In genomic region chr6:169386431-169387057, GRCh38 we compare ENCODE assay signal across 13 cellular contexts.
DNase-seq lines count a peak whose midpoint lies in the region; ATAC-seq, FAIRE-seq and TF ChIP-seq lines count a peak whose summit lies in the region.
"Had no signal": no experiment of that assay in that cellular context is flagged by ENCODE, and none has a peak within 500 bp of the region (broad histone marks: within the 10 kb centered on the region; RNA-seq: fewer than 3 reads in every experiment).

No MANE protein-coding gene starts in this region.

- intact Hi-C loops in pancreas (cut with DNase I): no loop called here
- intact Hi-C loops in activated CD8-positive, alpha-beta T cell treated with anti-CD3 and anti-CD28 coated beads for 36 hours (cut with micrococcal nuclease): no loop called here
- intact Hi-C loops in activated CD4-positive, alpha-beta T cell treated with anti-CD3 and anti-CD28 coated beads for 36 hours (cut with DNase I, micrococcal nuclease): no loop called here

- no peak overlapping the region for H3K27ac ChIP-seq in pancreas
- H3K27ac ChIP-seq: transverse colon had no signal

- FAIRE-seq in pancreas (lab: Jason Lieb, UNC): no peak
- FAIRE-seq: H54 had no signal

- H3K4me1 Mint-ChIP-seq in neural crest cell: peaks cover 6% of the 10 kb centered on the region
- H3K4me1 Mint-ChIP-seq in activated CD8-positive, alpha-beta T cell treated with anti-CD3 and anti-CD28 coated beads for 36 hours (ENCODE audit: low read depth): no peaks in the 10 kb centered on the region
- no peaks in the 10 kb centered on the region for H3K4me1 Mint-ChIP-seq in activated CD4-positive, alpha-beta T cell treated with anti-CD3 and anti-CD28 coated beads for 36 hours
- H3K4me1 Mint-ChIP-seq in T-cell: no peaks in the 10 kb centered on the region

- H3K27me3 ChIP-seq in pancreas: no peaks in the 10 kb centered on the region
- H3K27me3 ChIP-seq: transverse colon had no signal

- H3K4me3 Mint-ChIP-seq in neural crest cell (no peak overlapping the region), T-cell (no peak overlapping the region)
- H3K4me3 Mint-ChIP-seq in activated CD8-positive, alpha-beta T cell treated with anti-CD3 and anti-CD28 coated beads for 36 hours: no peak overlapping the region
- H3K4me3 Mint-ChIP-seq in activated CD4-positive, alpha-beta T cell treated with anti-CD3 and anti-CD28 coated beads for 36 hours: no peak overlapping the region

- H3K36me3 Mint-ChIP-seq in neural crest cell (ENCODE audit: low read depth) (peaks cover 14% of the 10 kb centered on the region), T-cell (no peaks in the 10 kb centered on the region)
- no peaks in the 10 kb centered on the region for H3K36me3 Mint-ChIP-seq in activated CD8-positive, alpha-beta T cell treated with anti-CD3 and anti-CD28 coated beads for 36 hours (ENCODE audit: low read depth)
- no peaks in the 10 kb centered on the region for H3K36me3 Mint-ChIP-seq in activated CD4-positive, alpha-beta T cell treated with anti-CD3 and anti-CD28 coated beads for 36 hours (ENCODE audit: low read depth)

- no peak for TF ChIP-seq CTCF in AG04449 (IDR thresholded peaks at IDR 0.05; ENCODE audit: insufficient read depth, low read length, missing control alignments)
- TF ChIP-seq CTCF in HFF-Myc (IDR thresholded peaks at IDR 0.05; ENCODE audit: low read depth, low read length, missing control alignments): no peak
- no peak for TF ChIP-seq CTCF in neural crest cell (conservative IDR thresholded peaks at IDR 0.05)
- TF ChIP-seq CTCF in pancreas (IDR thresholded peaks at IDR 0.05): no peak
- TF ChIP-seq CTCF in activated CD8-positive, alpha-beta T cell treated with anti-CD3 and anti-CD28 coated beads for 36 hours (IDR thresholded peaks at IDR 0.05): no peak

- no peaks in the 10 kb centered on the region for H3K36me3 ChIP-seq in pancreas
- H3K36me3 ChIP-seq: transverse colon had no signal

- H3K4me3 ChIP-seq in AG04449 (ENCODE audit: low read depth, low read length) (no peak overlapping the region), HFF-Myc (replicated peaks; ENCODE audit: low read depth, low read length) (no peak overlapping the region), pancreas (no peak overlapping the region)
- H3K4me3 ChIP-seq: transverse colon had no signal

- H3K9me3 ChIP-seq in pancreas: no peaks in the 10 kb centered on the region
- H3K9me3 ChIP-seq: Caco-2, transverse colon had no signal

- peak overlapping the region; percentile 70 for H3K27ac Mint-ChIP-seq in neural crest cell (ENCODE audit: unreplicated experiment)
- H3K27ac Mint-ChIP-seq in activated CD8-positive, alpha-beta T cell treated with anti-CD3 and anti-CD28 coated beads for 36 hours: no peak overlapping the region
- no peak overlapping the region for H3K27ac Mint-ChIP-seq in activated CD4-positive, alpha-beta T cell treated with anti-CD3 and anti-CD28 coated beads for 36 hours
- H3K27ac Mint-ChIP-seq in T-cell: no peak overlapping the region

- H3K27me3 Mint-ChIP-seq in neural crest cell (ENCODE audit: low read depth) (no peaks in the 10 kb centered on the region), T-cell (peaks cover 10 to 12% of the 10 kb centered on the region in 2 donors)
- peaks cover 8% of the 10 kb centered on the region for H3K27me3 Mint-ChIP-seq in activated CD8-positive, alpha-beta T cell treated with anti-CD3 and anti-CD28 coated beads for 36 hours
- peaks cover 4% of the 10 kb centered on the region for H3K27me3 Mint-ChIP-seq in activated CD4-positive, alpha-beta T cell treated with anti-CD3 and anti-CD28 coated beads for 36 hours

- H3K9me3 Mint-ChIP-seq in neural crest cell (peaks cover 14% of the 10 kb centered on the region), T-cell (peaks cover 4 to 12% (median 8%) of the 10 kb centered on the region in 3 donors)
- H3K9me3 Mint-ChIP-seq in activated CD8-positive, alpha-beta T cell treated with anti-CD3 and anti-CD28 coated beads for 36 hours: peaks cover 7% of the 10 kb centered on the region
- H3K9me3 Mint-ChIP-seq in activated CD4-positive, alpha-beta T cell treated with anti-CD3 and anti-CD28 coated beads for 36 hours (ENCODE audit: low read depth): peaks cover 13% of the 10 kb centered on the region

- ATAC-seq in pancreas (no peak), T-cell (replicated peaks in 1 of 4) (no peak)
- no peak for ATAC-seq in activated CD8-positive, alpha-beta T cell treated with anti-CD3 and anti-CD28 coated beads for 36 hours
- no peak for ATAC-seq in activated CD4-positive, alpha-beta T cell treated with anti-CD3 and anti-CD28 coated beads for 36 hours

- CTCF ChIA-PET in AG04449 (lab: Yijun Ruan, JAX) (interaction anchor here (0.9 to 1.0 kb wide), 2 partner anchors 16 to 41 kb away, joined by 3 to 5 read pairs; no protein-coding TSS in a partner anchor), T-cell (lab: Charles Lee) (no interaction called here)
- CTCF ChIA-PET in activated CD8-positive, alpha-beta T cell treated with anti-CD3 and anti-CD28 coated beads for 36 hours (lab: Charles Lee): no interaction called here
- CTCF ChIA-PET in activated CD4-positive, alpha-beta T cell treated with anti-CD3 and anti-CD28 coated beads for 36 hours (lab: Charles Lee): interaction anchor here (1.0 kb wide), 1 partner anchor 13 kb away, joined by 3 read pairs; no protein-coding TSS in a partner anchor

- DNase-seq in AG04449 (ENCODE audit: low read depth, low spot score): peak; percentile 28
- peak; percentile 54 for DNase-seq in HFF-Myc (ENCODE audit: extremely low read depth, low read depth)
- peak; percentile 43 for DNase-seq in dedifferentiated amniotic fluid mesenchymal stem cell (ENCODE audit: extremely low spot score)
- DNase-seq in neural crest cell (ENCODE audit: low read depth, low spot score): no peak
- no peak for DNase-seq in pancreas
- no peak for DNase-seq in activated CD8-positive, alpha-beta T cell treated with anti-CD3 and anti-CD28 coated beads for 36 hours
- DNase-seq in activated CD4-positive, alpha-beta T cell treated with anti-CD3 and anti-CD28 coated beads for 36 hours: no peak
- DNase-seq in T-cell: no peak
- DNase-seq: Caco-2, NCI-H1417, SHP77 treated with DMSO at 0.1 percent for 48 hours, transverse colon had no signal

- POLR2A ChIA-PET in AG04449 (lab: Yijun Ruan, JAX): interaction anchor here (1.0 kb wide), 1 partner anchor 103 kb away, joined by 4 read pairs; no protein-coding TSS in a partner anchor
- POLR2A ChIA-PET in activated CD8-positive, alpha-beta T cell treated with anti-CD3 and anti-CD28 coated beads for 36 hours (lab: Charles Lee): no interaction called here
- POLR2A ChIA-PET in activated CD4-positive, alpha-beta T cell treated with anti-CD3 and anti-CD28 coated beads for 36 hours (lab: Charles Lee): no interaction called here
- POLR2A ChIA-PET in T-cell (lab: Charles Lee): no interaction called here

- WGBS in pancreas, 2 donors: 53 to 71% methylated on average over 20 of the region's 20 CpGs

- no peaks in the 10 kb centered on the region for H3K4me1 ChIP-seq in pancreas
- H3K4me1 ChIP-seq: Caco-2, transverse colon had no signal

Comparison
In these comparisons a context has a peak if more than half of its experiments do, and no peak if none do; other contexts are left out.
1. DNase-seq: peak in AG04449 (single experiment), HFF-Myc (single experiment) and dedifferentiated amniotic fluid mesenchymal stem cell (single experiment); none in neural crest cell (single experiment), pancreas (0 of 6), activated CD8-positive, alpha-beta T cell treated with anti-CD3 and anti-CD28 coated beads for 36 hours (single experiment), activated CD4-positive, alpha-beta T cell treated with anti-CD3 and anti-CD28 coated beads for 36 hours (single experiment) and T-cell (0 of 34).
2. CTCF ChIA-PET loops: an anchor here in AG04449 (0.9 to 1.0 kb wide) and activated CD4-positive, alpha-beta T cell treated with anti-CD3 and anti-CD28 coated beads for 36 hours (1.0 kb wide); none called in activated CD8-positive, alpha-beta T cell treated with anti-CD3 and anti-CD28 coated beads for 36 hours and T-cell.